ENCODE assay signal across 28 cellular contexts in the genomic region with DNA sequence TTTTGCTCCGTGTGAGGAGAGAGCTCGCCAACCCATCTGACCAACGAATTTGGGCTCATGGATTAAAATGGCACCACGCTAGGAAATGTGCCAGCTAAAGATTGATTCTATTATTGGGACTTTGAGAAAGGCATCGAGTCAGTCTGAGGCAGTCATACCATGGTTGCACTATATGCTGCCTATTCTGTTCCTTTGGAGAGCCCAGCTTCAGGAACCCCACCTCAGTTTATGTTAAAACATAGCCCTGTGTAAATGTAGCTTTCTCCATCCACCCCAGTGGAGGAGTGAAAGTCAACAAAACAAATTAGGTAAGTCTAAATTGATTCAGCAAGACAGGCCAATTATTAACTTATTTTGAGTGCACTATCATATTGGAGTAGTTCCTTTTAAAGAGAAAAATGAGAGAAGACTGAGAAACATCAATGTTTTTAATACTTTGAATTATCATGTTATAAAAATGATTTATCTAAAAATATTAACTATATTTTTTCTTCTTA. TPM values are rescaled to one million over a fixed set of nuclear protein-coding genes. Genes with fewer than 3 reads are reported as not detected.
"Had no signal": no experiment of that assay in that cellular context is flagged by ENCODE, and none has a peak within 500 bp of the region (broad histone marks: within the 10 kb centered on the region; RNA-seq: fewer than 3 reads in every experiment).

No MANE protein-coding gene starts in this region.

- H3K27ac Mint-ChIP-seq: activated naive CD4-positive, alpha-beta T cell treated with anti-CD3 and anti-CD28 coated beads, Interleukin-2, amount 10 ng/mL, durations not matched to agents 7 days and 5 days; naive thymus-derived CD8-positive, alpha-beta T cell had no signal

- H3K27me3 ChIP-seq: cardiac muscle cell, gastrocnemius medialis, right atrium auricular region, thyroid gland had no signal

- H3K27ac ChIP-seq: cardiac muscle cell, gastrocnemius medialis, right atrium auricular region, thyroid gland had no signal

- H3K36me3 Mint-ChIP-seq: activated naive CD4-positive, alpha-beta T cell treated with anti-CD3 and anti-CD28 coated beads, Interleukin-2, amount 10 ng/mL, durations not matched to agents 7 days and 5 days; naive thymus-derived CD8-positive, alpha-beta T cell had no signal

- H3K4me3 Mint-ChIP-seq: activated naive CD4-positive, alpha-beta T cell treated with anti-CD3 and anti-CD28 coated beads, Interleukin-2, amount 10 ng/mL, durations not matched to agents 7 days and 5 days; naive thymus-derived CD8-positive, alpha-beta T cell had no signal

- H3K4me3 ChIP-seq: cardiac muscle cell, gastrocnemius medialis, right atrium auricular region, thyroid gland had no signal

- H3K36me3 ChIP-seq: cardiac muscle cell, gastrocnemius medialis, right atrium auricular region, thyroid gland had no signal

- DNase-seq: activated CD4-positive, alpha-beta T cell treated with anti-CD3 and anti-CD28 coated beads for 4 hours; activated CD4-positive, alpha-beta T cell treated with anti-CD3 and anti-CD28 coated beads, Interleukin-2, amount 50 U/mL, for 48 hours; activated CD4-positive, CD25-positive, alpha-beta regulatory T cell; activated CD8-positive, alpha-beta memory T cell treated with anti-CD3 and anti-CD28 coated beads, Interleukin-2, amount 50 U/mL, for 48 hours; activated naive CD4-positive, alpha-beta T cell treated with anti-CD3 and anti-CD28 coated beads, Interleukin-2, amount 10 ng/mL, durations not matched to agents 7 days and 5 days; activated T-cell treated with anti-CD3 and anti-CD28 coated beads, Interleukin-2, amount 50 U/mL, for 48 hours; amygdala; erythroblast; gastrocnemius medialis; hippocampal formation; naive thymus-derived CD8-positive, alpha-beta T cell; stimulated activated CD4-positive, alpha-beta T cell treated with anti-CD3 and anti-CD28 coated beads, Interleukin-12 subunit alpha, Interleukin-12 subunit beta, amount 100 ng/mL, for 4 hours; stimulated activated CD4-positive, alpha-beta T cell treated with anti-CD3 and anti-CD28 coated beads, Interleukin-4, amount 100 ng/mL, for 4 hours; stimulated activated naive CD8-positive, alpha-beta T cell treated with anti-CD3 and anti-CD28 coated beads, Interleukin-15, Interleukin-2, amounts not matched to agents 100 U/mL and 50 U/mL, for 24 hours; T1000; thyroid gland had no signal

- H3K4me1 Mint-ChIP-seq: activated naive CD4-positive, alpha-beta T cell treated with anti-CD3 and anti-CD28 coated beads, Interleukin-2, amount 10 ng/mL, durations not matched to agents 7 days and 5 days; naive thymus-derived CD8-positive, alpha-beta T cell had no signal

- H3K9me3 ChIP-seq: gastrocnemius medialis, right atrium auricular region, thyroid gland had no signal

- ATAC-seq: gastrocnemius medialis; naive thymus-derived CD8-positive, alpha-beta T cell; stimulated activated naive CD8-positive, alpha-beta T cell treated with anti-CD3 and anti-CD28 coated beads, Interleukin-15, Interleukin-2, amounts not matched to agents 100 U/mL and 50 U/mL, for 24 hours had no signal

- FAIRE-seq: endometrium, urothelium cell line had no signal

- H3K9me3 Mint-ChIP-seq: activated naive CD4-positive, alpha-beta T cell treated with anti-CD3 and anti-CD28 coated beads, Interleukin-2, amount 10 ng/mL, durations not matched to agents 7 days and 5 days had no signal

- H3K4me1 ChIP-seq: gastrocnemius medialis, right atrium auricular region, thyroid gland had no signal

RNA-seq across cellular contexts. Expression of a gene that starts 24.5 kb away (rescaled TPM):
- total RNA-seq: activated CD8-positive, alpha-beta memory T cell treated with anti-CD3 and anti-CD28 coated beads for 36 hours; cardiac muscle cell; cerebellum; gastrocnemius medialis; mesenteric fat pad; naive thymus-derived CD8-positive, alpha-beta T cell; osteoblast; posterior vena cava; right atrium auricular region; subcutaneous adipose tissue; T-helper 1 cell treated with Interleukin-12 subunit alpha and Interleukin-12 subunit beta and Interleukin-4 antibody, amounts not matched to agents 30 ng/mL and 1 ng/mL, for 36 hours; thyroid gland had no signal
- polyA plus RNA-seq: cardiac muscle cell; naive thymus-derived CD8-positive, alpha-beta T cell had no signal

RNA-seq across cellular contexts. Expression of a gene that starts 51.2 kb away (rescaled TPM):
- total RNA-seq: activated CD8-positive, alpha-beta memory T cell treated with anti-CD3 and anti-CD28 coated beads for 36 hours; cardiac muscle cell; cerebellum; gastrocnemius medialis; lower leg skin; mesenteric fat pad; naive thymus-derived CD8-positive, alpha-beta T cell; osteoblast; posterior vena cava; right atrium auricular region; subcutaneous adipose tissue; T-helper 1 cell treated with Interleukin-12 subunit alpha and Interleukin-12 subunit beta and Interleukin-4 antibody, amounts not matched to agents 30 ng/mL and 1 ng/mL, for 36 hours; thyroid gland had no signal
- polyA plus RNA-seq: cardiac muscle cell; naive thymus-derived CD8-positive, alpha-beta T cell had no signal
